Comparison of ENCODE assay signal across 1 cellular context in genomic region chr1:147612366-147612765, GRCh38.
A peak's percentile ranks its signal among the peaks of the same experiment; 100 is the strongest.
TF ChIP-seq lines count a peak whose summit lies in the region.

No MANE protein-coding gene starts in this region.

TF ChIP-seq in K562, 482 proteins besides CTCF, POLR2A, EP300 and RAD21 (continued from another document):
- no peak for TF ChIP-seq HBP1 (CRISPR knock-in tag; IDR thresholded peaks at IDR 0.05)
- no peak for TF ChIP-seq TGIF2 (CRISPR knock-in tag; IDR thresholded peaks at IDR 0.05)
- TF ChIP-seq RFX5 (IDR thresholded peaks at IDR 0.05; ENCODE audit: low read depth, low read length) = no peak
- TF ChIP-seq MEF2A (IDR thresholded peaks at IDR 0.05; ENCODE audit: control insufficient read depth, low read depth, low read length) = no peak
- peak; percentile 97 for TF ChIP-seq FOXJ2 (tag; IDR thresholded peaks at IDR 0.05)
- TF ChIP-seq RBM15 (IDR thresholded peaks at IDR 0.05; ENCODE audit: insufficient read depth, low read length) = no peak
- no peak for TF ChIP-seq ARID3B (CRISPR knock-in tag; IDR thresholded peaks at IDR 0.05; ENCODE audit: borderline replicate concordance)
- TF ChIP-seq ZNF77 (CRISPR knock-in tag; IDR thresholded peaks at IDR 0.05) = no peak
- TF ChIP-seq BRD9 (IDR thresholded peaks at IDR 0.05; ENCODE audit: low read depth, partially characterized antibody) = no peak
TF ChIP-seq in K562: peak in this region for 4.
